ENCODE assay signal across 8 cellular contexts in genomic region chr2:239824051-239824694, GRCh38.
DNase-seq lines count a peak whose midpoint lies in the region; TF ChIP-seq lines count a peak whose summit lies in the region.

No MANE protein-coding gene starts in this region.

- H2BK120ac ChIP-seq in neuronal stem cell (ENCODE audit: low read depth, low read length): no peak overlapping the region

- POLR2A ChIA-PET in GM10248 (lab: Yijun Ruan, JAX): no interaction called here

- H3K23ac ChIP-seq in neuronal stem cell (ENCODE audit: low read depth, low read length, poor library complexity): no peak overlapping the region

- no CpG with 5 or more reads among the region's 11 CpGs for WGBS in neuronal stem cell (ENCODE audit: extremely low coverage in 2 of 2, insufficient read length in 2 of 2, insufficient replicate concordance in 1 of 2), 2 donors

- H4K8ac ChIP-seq in neuronal stem cell (ENCODE audit: low read depth, low read length): no peak overlapping the region

- H2AK5ac ChIP-seq in neuronal stem cell (ENCODE audit: low read depth, low read length): no peak overlapping the region

- no peak overlapping the region for H3K4me3 ChIP-seq in choroid plexus epithelial cell (ENCODE audit: low read depth, low read length)
- no peak overlapping the region for H3K4me3 ChIP-seq in neuronal stem cell (ENCODE audit: low read length in 2 of 2)

- peak; percentile 24 for DNase-seq in NCI-H187 treated with DMSO at 0.1 percent for 48 hours (lab: John Stamatoyannopoulos, UW)
- peak; percentile 15 for DNase-seq in choroid plexus epithelial cell (ENCODE audit: low read depth)
- DNase-seq in neuronal stem cell (ENCODE audit: low spot score): peak; percentile 26
- no peak for DNase-seq in GM10248 (ENCODE audit: extremely low spot score)
- no peak for DNase-seq in stimulated activated CD4-positive, alpha-beta T cell treated with anti-CD3 and anti-CD28 coated beads, Interleukin-4, amount 100 ng/mL, for 4 hours
- DNase-seq in medulla oblongata (ENCODE audit: extremely low spot score): no peak
- DNase-seq in activated CD4-positive, CD25-positive, alpha-beta regulatory T cell treated with anti-CD3 and anti-CD28 coated beads, Interleukin-2, amount 50 U/mL, for 72 hours: no peak

- H3K9ac ChIP-seq in neuronal stem cell (ENCODE audit: low read depth, low read length, poor library complexity): no peak overlapping the region

- no peak overlapping the region for H2AFZ ChIP-seq in neuronal stem cell (ENCODE audit: low read length)

- no peak overlapping the region for H3K27ac ChIP-seq in neuronal stem cell (replicated peaks; ENCODE audit: low read length)

- H2BK12ac ChIP-seq in neuronal stem cell (ENCODE audit: low read length): no peak overlapping the region

- H3K4me2 ChIP-seq in neuronal stem cell (ENCODE audit: insufficient read depth, low read length, poor library complexity, severe bottlenecking): no peak overlapping the region

- H3K14ac ChIP-seq in neuronal stem cell (ENCODE audit: low read length): no peak overlapping the region

- H3K36me3 ChIP-seq in neuronal stem cell (replicated peaks in 1 of 2; ENCODE audit: control insufficient read depth in 2 of 2, insufficient read depth in 2 of 2, low read length in 2 of 2): no peaks in the 10 kb centered on the region

- H2BK5ac ChIP-seq in neuronal stem cell (ENCODE audit: low read length): no peak overlapping the region

- CTCF ChIA-PET in GM10248 (lab: Yijun Ruan, JAX): interaction anchor here (1.0 to 1.1 kb wide), 2 partner anchors 37 to 166 kb away, joined by 3 read pairs; no protein-coding TSS in a partner anchor

- no peaks in the 10 kb centered on the region for H3K27me3 ChIP-seq in neuronal stem cell (ENCODE audit: control insufficient read depth in 3 of 3, insufficient read depth in 3 of 3, low read depth in 1 of 3, low read length in 3 of 3)

- no peak overlapping the region for H3K18ac ChIP-seq in neuronal stem cell (ENCODE audit: low read length)

- no peaks in the 10 kb centered on the region for H3K79me1 ChIP-seq in neuronal stem cell (ENCODE audit: low read depth, low read length)

- H3K4me1 ChIP-seq in neuronal stem cell (ENCODE audit: control insufficient read depth in 2 of 2, insufficient read depth in 1 of 2, low read depth in 1 of 2, low read length in 2 of 2): peaks cover 0 to 5% of the 10 kb centered on the region in 2 donors

- H3K4ac ChIP-seq in neuronal stem cell (ENCODE audit: low read length): no peak overlapping the region

- no peak overlapping the region for H4K91ac ChIP-seq in neuronal stem cell (ENCODE audit: low read depth, low read length, poor library complexity)

- peaks cover 0 to 2% of the 10 kb centered on the region in 2 donors for H3K9me3 ChIP-seq in neuronal stem cell (replicated peaks in 1 of 2; ENCODE audit: control insufficient read depth in 2 of 2, insufficient read depth in 1 of 2, low read depth in 1 of 2, low read length in 2 of 2)

- peak; percentile 16; the same call in 1 of the 3 replicates for TF ChIP-seq CTCF in GM12872 (IDR thresholded peaks at IDR 0.05; ENCODE audit: insufficient read depth, low read depth, low read length)
- peak; percentile 20 for TF ChIP-seq CTCF in choroid plexus epithelial cell (conservative IDR thresholded peaks at IDR 0.05; ENCODE audit: low read depth, low read length)
- no peak for TF ChIP-seq CTCF in GM10248 (IDR thresholded peaks at IDR 0.05; ENCODE audit: control extremely low read depth, extremely low read depth, low read depth, missing control alignments)

- H2BK15ac ChIP-seq in neuronal stem cell (ENCODE audit: low read length): no peak overlapping the region

Comparison
In these comparisons a context has a peak if more than half of its experiments do, and no peak if none do; other contexts are left out.
1. DNase-seq: peak in NCI-H187 treated with DMSO at 0.1 percent for 48 hours (single experiment), choroid plexus epithelial cell (single experiment) and neuronal stem cell (single experiment); none in GM10248 (single experiment), stimulated activated CD4-positive, alpha-beta T cell treated with anti-CD3 and anti-CD28 coated beads, Interleukin-4, amount 100 ng/mL, for 4 hours (0 of 2), medulla oblongata (single experiment) and activated CD4-positive, CD25-positive, alpha-beta regulatory T cell treated with anti-CD3 and anti-CD28 coated beads, Interleukin-2, amount 50 U/mL, for 72 hours (single experiment).